31 cellular contexts compared by ENCODE assay signal in the genomic region with DNA sequence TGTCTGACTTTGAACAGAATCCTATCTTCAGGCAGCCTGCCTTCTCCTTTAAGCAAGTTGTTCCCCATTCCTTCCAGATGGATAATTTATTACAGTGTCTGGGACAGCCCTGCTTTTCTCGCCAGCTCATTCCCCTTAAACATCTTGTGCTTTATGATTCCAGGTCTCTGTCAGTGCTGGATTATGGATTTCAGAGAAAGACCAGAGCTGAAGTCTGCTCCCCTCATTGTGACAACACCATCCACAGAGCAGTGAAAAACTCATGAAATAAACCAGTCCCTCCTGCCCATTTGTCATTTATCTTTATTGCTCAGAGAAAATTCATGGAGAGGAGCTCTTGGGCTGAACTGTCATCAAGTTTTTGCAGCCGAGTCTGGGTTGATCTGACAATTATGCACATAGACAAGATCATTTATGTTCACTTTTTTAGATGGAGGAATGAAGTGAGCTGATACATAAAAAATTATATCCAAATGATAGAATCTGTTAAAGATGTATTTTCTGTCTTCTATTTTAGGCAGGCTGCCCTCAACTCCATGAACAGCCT.
"Had no signal": no experiment of that assay in that cellular context is flagged by ENCODE, and none has a peak within 500 bp of the region (broad histone marks: within the 10 kb centered on the region; RNA-seq: fewer than 3 reads in every experiment).

No MANE protein-coding gene starts in this region.

- DNase-seq: activated CD4-positive, alpha-beta memory T cell treated with anti-CD3 and anti-CD28 coated beads, Interleukin-2, amount 10 ng/mL, durations not matched to agents 7 days and 5 days; activated CD4-positive, alpha-beta T cell treated with anti-CD3 and anti-CD28 coated beads for 1 hour; activated CD4-positive, alpha-beta T cell treated with anti-CD3 and anti-CD28 coated beads for 48 hours; activated CD4-positive, CD25-positive, alpha-beta regulatory T cell; activated CD8-positive, alpha-beta memory T cell treated with anti-CD3 and anti-CD28 coated beads for 24 hours; activated CD8-positive, alpha-beta memory T cell treated with anti-CD3 and anti-CD28 coated beads, Interleukin-2, amount 10 ng/mL, durations not matched to agents 7 days and 5 days; activated CD8-positive, alpha-beta memory T cell treated with anti-CD3 and anti-CD28 coated beads, Interleukin-2, amount 50 U/mL, for 48 hours; activated effector memory CD4-positive, alpha-beta T cell treated with Interleukin-2 at 50 U/mL for 16 hours; activated naive CD8-positive, alpha-beta T cell treated with anti-CD3 and anti-CD28 coated beads, Interleukin-2, amount 10 ng/mL, durations not matched to agents 7 days and 5 days; activated T-cell treated with anti-CD3 and anti-CD28 coated beads, Interleukin-2, amount 50 U/mL, for 48 hours; body of pancreas; caudate nucleus; Kasumi-1; KG1; MG63; NCI-H1048; NCI-H1105 treated with DMSO at 0.1 percent for 48 hours; NCI-H1436; NCI-H1930; NCI-H2081 treated with DMSO at 0.1 percent for 48 hours; NCI-H345; NCI-H524 treated with DMSO at 0.1 percent for 48 hours; SHP77; SJCRH30; SW 1271; T-helper 1 cell; T-helper 2 cell; T-helper 9 cell; WERI-Rb-1 had no signal

- ATAC-seq: activated CD8-positive, alpha-beta memory T cell treated with anti-CD3 and anti-CD28 coated beads, Interleukin-2, amount 10 ng/mL, durations not matched to agents 7 days and 5 days; body of pancreas; Panc1 had no signal

- H3K36me3 Mint-ChIP-seq: activated CD8-positive, alpha-beta memory T cell treated with anti-CD3 and anti-CD28 coated beads, Interleukin-2, amount 10 ng/mL, durations not matched to agents 7 days and 5 days; activated naive CD4-positive, alpha-beta T cell treated with anti-CD3 and anti-CD28 coated beads, Interleukin-2, amount 50 U/mL, for 24 hours; activated naive CD8-positive, alpha-beta T cell treated with anti-CD3 and anti-CD28 coated beads, Interleukin-2, amount 10 ng/mL, durations not matched to agents 7 days and 5 days had no signal

- H3K36me3 ChIP-seq: MG63, SJCRH30, WERI-Rb-1 had no signal

- H3K4me3 ChIP-seq: body of pancreas, MG63, SJCRH30 had no signal

- H3K27me3 ChIP-seq: body of pancreas had no signal

- H3K9me3 ChIP-seq: body of pancreas, MG63, SJCRH30 had no signal

- H3K27ac ChIP-seq: body of pancreas, SJCRH30, WERI-Rb-1 had no signal

- H3K4me1 Mint-ChIP-seq: activated CD4-positive, alpha-beta memory T cell treated with anti-CD3 and anti-CD28 coated beads, Interleukin-2, amount 10 ng/mL, durations not matched to agents 7 days and 5 days; activated CD8-positive, alpha-beta memory T cell treated with anti-CD3 and anti-CD28 coated beads, Interleukin-2, amount 10 ng/mL, durations not matched to agents 7 days and 5 days; activated naive CD4-positive, alpha-beta T cell treated with anti-CD3 and anti-CD28 coated beads, Interleukin-2, amount 50 U/mL, for 24 hours; activated naive CD8-positive, alpha-beta T cell treated with anti-CD3 and anti-CD28 coated beads, Interleukin-2, amount 10 ng/mL, durations not matched to agents 7 days and 5 days had no signal

- H3K27ac Mint-ChIP-seq: activated CD4-positive, alpha-beta memory T cell treated with anti-CD3 and anti-CD28 coated beads, Interleukin-2, amount 10 ng/mL, durations not matched to agents 7 days and 5 days; activated CD8-positive, alpha-beta memory T cell treated with anti-CD3 and anti-CD28 coated beads, Interleukin-2, amount 10 ng/mL, durations not matched to agents 7 days and 5 days; activated naive CD4-positive, alpha-beta T cell treated with anti-CD3 and anti-CD28 coated beads, Interleukin-2, amount 50 U/mL, for 24 hours; activated naive CD8-positive, alpha-beta T cell treated with anti-CD3 and anti-CD28 coated beads, Interleukin-2, amount 10 ng/mL, durations not matched to agents 7 days and 5 days had no signal

- H3K4me3 Mint-ChIP-seq: activated CD4-positive, alpha-beta memory T cell treated with anti-CD3 and anti-CD28 coated beads, Interleukin-2, amount 10 ng/mL, durations not matched to agents 7 days and 5 days; activated CD8-positive, alpha-beta memory T cell treated with anti-CD3 and anti-CD28 coated beads, Interleukin-2, amount 10 ng/mL, durations not matched to agents 7 days and 5 days; activated naive CD4-positive, alpha-beta T cell treated with anti-CD3 and anti-CD28 coated beads, Interleukin-2, amount 50 U/mL, for 24 hours; activated naive CD8-positive, alpha-beta T cell treated with anti-CD3 and anti-CD28 coated beads, Interleukin-2, amount 10 ng/mL, durations not matched to agents 7 days and 5 days had no signal

- H3K4me1 ChIP-seq: body of pancreas, SJCRH30 had no signal

- H3K9me3 Mint-ChIP-seq: activated CD4-positive, alpha-beta memory T cell treated with anti-CD3 and anti-CD28 coated beads, Interleukin-2, amount 10 ng/mL, durations not matched to agents 7 days and 5 days; activated naive CD4-positive, alpha-beta T cell treated with anti-CD3 and anti-CD28 coated beads, Interleukin-2, amount 50 U/mL, for 24 hours; activated naive CD8-positive, alpha-beta T cell treated with anti-CD3 and anti-CD28 coated beads, Interleukin-2, amount 10 ng/mL, durations not matched to agents 7 days and 5 days had no signal
